Comparison of ENCODE assay signal across 25 cellular contexts in genomic region chr13:25345555-25345954, GRCh38. TPM values are rescaled to one million over a fixed set of nuclear protein-coding genes. Genes with fewer than 3 reads are reported as not detected.
A peak's percentile ranks its signal among the peaks of the same experiment; 100 is the strongest.
DNase-seq lines count a peak whose midpoint lies in the region; ATAC-seq, FAIRE-seq and TF ChIP-seq lines count a peak whose summit lies in the region.
"Had no signal": no experiment of that assay in that cellular context is flagged by ENCODE, and none has a peak within 500 bp of the region (broad histone marks: within the 10 kb centered on the region; RNA-seq: fewer than 3 reads in every experiment).

No MANE protein-coding gene starts in this region.

- no peaks in the 10 kb centered on the region for H3K9me3 ChIP-seq in cardiac muscle cell (ENCODE audit: low read depth)
- H3K9me3 ChIP-seq in left ventricle myocardium inferior (replicated peaks): no peaks in the 10 kb centered on the region
- no peaks in the 10 kb centered on the region for H3K9me3 ChIP-seq in K562 (replicated peaks; ENCODE audit: control insufficient read depth, insufficient read depth, low read depth, low read length)
- no peaks in the 10 kb centered on the region for H3K9me3 ChIP-seq in CD8-positive, alpha-beta T cell (ENCODE audit: low read length)
- H3K9me3 ChIP-seq: A549, Peyer's patch, SJCRH30 had no signal

- no peak overlapping the region for H3K4me2 ChIP-seq in K562 (ENCODE audit: insufficient read depth, low read length)
- H3K4me2 ChIP-seq: A549 had no signal

- H3K4me1 ChIP-seq in cardiac muscle cell (ENCODE audit: low read depth): peaks cover 5% of the 10 kb centered on the region
- no peaks in the 10 kb centered on the region for H3K4me1 ChIP-seq in left ventricle myocardium inferior
- no peaks in the 10 kb centered on the region; a peak in 1 of 5 replicates for H3K4me1 ChIP-seq in K562 (replicated peaks in 1 of 2; ENCODE audit: control insufficient read depth in 2 of 2, insufficient read depth in 2 of 2, low read length in 2 of 2)
- no peaks in the 10 kb centered on the region for H3K4me1 ChIP-seq in CD8-positive, alpha-beta T cell (ENCODE audit: insufficient read depth, low read length)
- H3K4me1 ChIP-seq: A549, Peyer's patch, SJCRH30 had no signal

- CTCF ChIA-PET in K562 (lab: Yijun Ruan, JAX; ENCODE audit: low intra/inter-chr PET ratio): no interaction called here
- CTCF ChIA-PET in CD8-positive, alpha-beta T cell (lab: Charles Lee): interaction anchor here (0.8 kb wide), 1 partner anchor 30 kb away, joined by 3 read pairs; no protein-coding TSS in a partner anchor

- 88% methylated on average over 1 of the region's 2 CpGs for WGBS in K562 (ENCODE audit: insufficient coverage, low coverage, missing lambda C conversion rate)

- TF ChIP-seq CTCF in cardiac muscle cell (IDR thresholded peaks at IDR 0.05; ENCODE audit: low read depth, low read length) (no peak), left ventricle myocardium inferior (IDR thresholded peaks at IDR 0.05; ENCODE audit: borderline replicate concordance) (no peak), K562 (IDR thresholded peaks at IDR 0.05 in 2 of 3, conservative IDR thresholded peaks at IDR 0.05 in 1 of 3; ENCODE audit: insufficient read depth in 2 of 3, low read depth in 1 of 3, low read length in 3 of 3) (no peak)
- TF ChIP-seq CTCF in CD8-positive, alpha-beta T cell (IDR thresholded peaks at IDR 0.05): no peak

- no peak for TF ChIP-seq EP300 in K562 (IDR thresholded peaks at IDR 0.05; ENCODE audit: low read length)

- H3K27ac Mint-ChIP-seq in stimulated activated effector memory CD8-positive, alpha-beta T cell treated with anti-CD3 and anti-CD28 coated beads, Interleukin-12 subunit alpha, Interleukin-12 subunit beta, amount 100 ng/mL, for 72 hours: peak overlapping the region; percentile 2
- H3K27ac Mint-ChIP-seq in CD8-positive, alpha-beta T cell: no peak overlapping the region
- H3K27ac Mint-ChIP-seq: T-helper 1 cell treated with Interleukin-12 subunit alpha and Interleukin-12 subunit beta and Interleukin-4 antibody, amounts not matched to agents 30 μg/mL and 1 μg/mL, for 36 hours had no signal

- in situ Hi-C loops in K562 (cut with MboI): no loop called here

- H3K36me3 ChIP-seq in cardiac muscle cell (peaks cover 2% of the 10 kb centered on the region), left ventricle myocardium inferior (peaks cover 12% of the 10 kb centered on the region), K562 (ENCODE audit: control insufficient read depth, insufficient read depth, low read length) (peaks cover 7% of the 10 kb centered on the region; the same call in 2 of the 3 replicates)
- no peaks in the 10 kb centered on the region for H3K36me3 ChIP-seq in CD8-positive, alpha-beta T cell (ENCODE audit: insufficient read depth, low read length)

- POLR2A ChIA-PET in K562 (lab: Yijun Ruan, JAX): interaction anchor here (1.2 kb wide), 1 partner anchor 13 kb away, joined by 4 read pairs; no protein-coding TSS in a partner anchor
- POLR2A ChIA-PET in CD8-positive, alpha-beta T cell (lab: Charles Lee): interaction anchor here (0.6 kb wide), 1 partner anchor 109 kb away, joined by 3 read pairs; no protein-coding TSS in a partner anchor

- TF ChIP-seq RAD21 in K562 (CRISPR knock-in tag; conservative IDR thresholded peaks at IDR 0.05 in 1 of 2, IDR thresholded peaks at IDR 0.05 in 1 of 2): no peak

- intact Hi-C loops in left ventricle myocardium inferior (cut with micrococcal nuclease) (no loop called here), K562 (cut with micrococcal nuclease) (no loop called here)
- intact Hi-C loops in CD8-positive, alpha-beta T cell (cut with DNase I, micrococcal nuclease): loop anchor here in 1 of 2 experiments (10.0 kb wide), 1 partner anchor 911 kb away; no protein-coding TSS in a partner anchor

- peaks cover 21% of the 10 kb centered on the region for H3K36me3 Mint-ChIP-seq in stimulated activated effector memory CD8-positive, alpha-beta T cell treated with anti-CD3 and anti-CD28 coated beads, Interleukin-12 subunit alpha, Interleukin-12 subunit beta, amount 100 ng/mL, for 72 hours
- peaks cover 9% of the 10 kb centered on the region for H3K36me3 Mint-ChIP-seq in CD8-positive, alpha-beta T cell

- peak; percentile 67 for ATAC-seq in K562
- no peak for ATAC-seq in stimulated activated effector memory CD8-positive, alpha-beta T cell treated with anti-CD3 and anti-CD28 coated beads, Interleukin-12 subunit alpha, Interleukin-12 subunit beta, amount 100 ng/mL, for 72 hours
- ATAC-seq in CD8-positive, alpha-beta T cell: no peak
- no peak for ATAC-seq in HG03039 (IDR thresholded peaks at IDR 0.05; ENCODE audit: unreplicated experiment)

- H2AFZ ChIP-seq in K562 (ENCODE audit: low read depth, low read length): no peak overlapping the region

- H4K20me1 ChIP-seq in K562 (replicated peaks; ENCODE audit: control insufficient read depth, insufficient read depth, low read length): no peaks in the 10 kb centered on the region

- no peak overlapping the region for H3K4me3 Mint-ChIP-seq in stimulated activated effector memory CD8-positive, alpha-beta T cell treated with anti-CD3 and anti-CD28 coated beads, Interleukin-12 subunit alpha, Interleukin-12 subunit beta, amount 100 ng/mL, for 72 hours
- H3K4me3 Mint-ChIP-seq in CD8-positive, alpha-beta T cell: no peak overlapping the region
- H3K4me3 Mint-ChIP-seq: CD4-positive, alpha-beta memory T cell; IgD-negative memory B cell; T-helper 1 cell treated with Interleukin-12 subunit alpha and Interleukin-12 subunit beta and Interleukin-4 antibody, amounts not matched to agents 30 μg/mL and 1 μg/mL, for 36 hours had no signal

- H3K4me3 ChIP-seq in cardiac muscle cell: no peak overlapping the region
- no peak overlapping the region for H3K4me3 ChIP-seq in left ventricle myocardium inferior
- no peak overlapping the region for H3K4me3 ChIP-seq in K562
- H3K4me3 ChIP-seq in CD8-positive, alpha-beta T cell (ENCODE audit: low read depth, low read length): no peak overlapping the region
- H3K4me3 ChIP-seq: A549, Peyer's patch, SJCRH30 had no signal

- TF ChIP-seq POLR2A in K562 (conservative IDR thresholded peaks at IDR 0.05): no peak

- H3K79me2 ChIP-seq in K562 (ENCODE audit: control insufficient read depth, insufficient read depth, low read length): no peaks in the 10 kb centered on the region

- no peaks in the 10 kb centered on the region for H3K27me3 Mint-ChIP-seq in CD8-positive, alpha-beta T cell (ENCODE audit: low read depth)
- H3K27me3 Mint-ChIP-seq: CD4-positive, alpha-beta memory T cell; IgD-negative memory B cell had no signal

- no peak for FAIRE-seq in K562 (lab: Jason Lieb, UNC)
- FAIRE-seq: A549, HTR-8/SVneo had no signal

- no TSS peak for BruUV-seq in K562 (replicated peaks; lab: Mats Ljungman, UMichigan)

- DNase-seq in cardiac muscle cell (ENCODE audit: low read depth in 1 of 2, low spot score in 1 of 2) (no peak), left ventricle myocardium inferior (no peak), M059J (ENCODE audit: low read depth) (peak; percentile 3), K562 (ENCODE audit: extremely low read depth in 1 of 4, low spot score in 3 of 4) (no peak), NCI-H2171 (lab: John Stamatoyannopoulos, UW) (no peak)
- no peak for DNase-seq in stimulated activated effector memory CD8-positive, alpha-beta T cell treated with anti-CD3 and anti-CD28 coated beads, Interleukin-12 subunit alpha, Interleukin-12 subunit beta, amount 100 ng/mL, for 72 hours (ENCODE audit: low spot score in 2 of 2)
- no peak for DNase-seq in CD8-positive, alpha-beta T cell
- DNase-seq: CD4-positive, alpha-beta memory T cell; GDM1; H7; Karpas-422; NCI-H1048; NCI-H1436; NCI-H187 treated with DMSO at 0.1 percent for 48 hours; NCI-H2107; NCI-H226; NCI-H510A treated with DMSO at 0.1 percent for 48 hours; NCI-H748 treated with DMSO at 0.1 percent for 48 hours; Peyer's patch; SJCRH30 had no signal

- H3K4me1 Mint-ChIP-seq in stimulated activated effector memory CD8-positive, alpha-beta T cell treated with anti-CD3 and anti-CD28 coated beads, Interleukin-12 subunit alpha, Interleukin-12 subunit beta, amount 100 ng/mL, for 72 hours: no peaks in the 10 kb centered on the region
- H3K4me1 Mint-ChIP-seq in CD8-positive, alpha-beta T cell (ENCODE audit: low read depth): no peaks in the 10 kb centered on the region
- H3K4me1 Mint-ChIP-seq: CD4-positive, alpha-beta memory T cell had no signal

- no peaks in the 10 kb centered on the region for H3K9me3 Mint-ChIP-seq in stimulated activated effector memory CD8-positive, alpha-beta T cell treated with anti-CD3 and anti-CD28 coated beads, Interleukin-12 subunit alpha, Interleukin-12 subunit beta, amount 100 ng/mL, for 72 hours
- H3K9me3 Mint-ChIP-seq in CD8-positive, alpha-beta T cell: peaks cover 3% of the 10 kb centered on the region
- H3K9me3 Mint-ChIP-seq: CD4-positive, alpha-beta memory T cell; IgD-negative memory B cell; T-helper 1 cell treated with Interleukin-12 subunit alpha and Interleukin-12 subunit beta and Interleukin-4 antibody, amounts not matched to agents 30 μg/mL and 1 μg/mL, for 36 hours had no signal

- H3K27me3 ChIP-seq in cardiac muscle cell: no peaks in the 10 kb centered on the region
- no peaks in the 10 kb centered on the region for H3K27me3 ChIP-seq in left ventricle myocardium inferior (ENCODE audit: low read depth)
- H3K27me3 ChIP-seq in K562 (ENCODE audit: control insufficient read depth in 2 of 2, insufficient read depth in 2 of 2, low read length in 2 of 2): no peaks in the 10 kb centered on the region
- no peaks in the 10 kb centered on the region for H3K27me3 ChIP-seq in CD8-positive, alpha-beta T cell (ENCODE audit: insufficient read depth, low read length)
- H3K27me3 ChIP-seq: Peyer's patch, SJCRH30 had no signal

- no peak overlapping the region; a peak in 1 of 4 replicates for H3K9ac ChIP-seq in K562 (ENCODE audit: insufficient read depth in 1 of 2, low read depth in 2 of 2, low read length in 2 of 2)

- no peaks in the 10 kb centered on the region for H3K9me1 ChIP-seq in K562 (ENCODE audit: control insufficient read depth, insufficient read depth, low read length)

- H3K27ac ChIP-seq in cardiac muscle cell (peak overlapping the region; percentile 68), left ventricle myocardium inferior (replicated peaks) (no peak overlapping the region), K562 (ENCODE audit: extremely low read depth, low read depth, low read length) (no peak overlapping the region)
- no peak overlapping the region for H3K27ac ChIP-seq in CD8-positive, alpha-beta T cell (ENCODE audit: low read depth, low read length)
- H3K27ac ChIP-seq: A549, Peyer's patch, SJCRH30 had no signal

RNA-seq across cellular contexts. Expression of gene ATP8A2, which starts 26.2 kb away (rescaled TPM):
- 0.86 and 1.6 TPM in 2 replicates for total RNA-seq in cardiac muscle cell
- polyA plus RNA-seq in cardiac muscle cell: 0.31 and 0.89 TPM in 2 replicates
- 0.27 TPM for total RNA-seq in left ventricle myocardium inferior
- 0.44 and 0.47 TPM in 2 replicates for total RNA-seq in M059J (2014; rRNA removed; shearing (Covaris generic))
- total RNA-seq in K562 (2011; cell fraction: chromatin; rRNA removed; ENCODE audit: low replicate concordance): 0.76 and 1.1 TPM in 2 replicates
- total RNA-seq in K562 (2011; cell fraction: nucleolus; rRNA removed): 0.50 TPM in 1 of 2 replicates, not detected in the other
- 0.15 and 0.51 TPM in 2 replicates for total RNA-seq in K562 (2011; cell fraction: nucleoplasm; rRNA removed)
- total RNA-seq in K562 (2014; rRNA removed): under 0.01 TPM in 2 replicates
- 0.33 TPM in 1 of 2 replicates, not detected in the other for total RNA-seq in K562 (2014; rRNA removed; fragmentation: Illumina TruSeq; extraction: Trizol)
- total RNA-seq in K562 (2015; rRNA removed; fragmentation: Illumina TruSeq; extraction: Trizol): not detected in 2 replicates
- not detected in 2 replicates for total RNA-seq in K562 (2021)
- 0.03 and 0.06 TPM in 2 replicates for polyA plus RNA-seq in K562 (2011; rRNA removed)
- polyA plus RNA-seq in K562 (2011; cell fraction: cytosol; rRNA removed): 0.01 and 0.06 TPM in 2 replicates
- polyA plus RNA-seq in K562 (2011; cell fraction: nucleus; rRNA removed): 0.06 and 0.07 TPM in 2 replicates
- polyA plus RNA-seq in K562 (2012): 0.05 and 0.10 TPM in 2 replicates
- polyA plus RNA-seq in K562 (2014; fragmentation: Illumina TruSeq; extraction: Trizol): 0.06 and 0.08 TPM in 2 replicates
- polyA plus RNA-seq in K562 (2014; fragmentation: Nextera tagmentation; extraction: Ambion mirVana): under 1 TPM in 1 of 2 experiments, not detected in 1; 0.08 TPM
- polyA plus RNA-seq in K562 (2014; rRNA removed): 0.04 TPM in 1 of 2 replicates, not detected in the other
- 0.09 and 0.60 TPM in 2 replicates for polyA minus RNA-seq in K562 (2011; rRNA and poly(A)+ RNA removed)
- polyA minus RNA-seq in K562 (2011; cell fraction: cytosol; rRNA and poly(A)+ RNA removed): not detected in 2 replicates
- under 0.01 and 1.1 TPM in 2 replicates for polyA minus RNA-seq in K562 (2011; cell fraction: nucleus; rRNA and poly(A)+ RNA removed)
- under 1 TPM; 0.41 to 0.53 TPM for total RNA-seq in CD8-positive, alpha-beta T cell

RNA-seq across cellular contexts. Expression of gene NUP58, which starts 44.1 kb away (rescaled TPM):
- total RNA-seq in cardiac muscle cell (54.0 and 117 TPM in 2 replicates), left ventricle myocardium inferior (22.8 TPM), K562 (2014; rRNA removed) (38.2 and 41.6 TPM in 2 replicates), K562 (2014; rRNA removed; fragmentation: Illumina TruSeq; extraction: Trizol) (51.0 and 61.3 TPM in 2 replicates), K562 (2015; rRNA removed; fragmentation: Illumina TruSeq; extraction: Trizol) (44.8 and 47.2 TPM in 2 replicates), K562 (2021) (43.9 and 50.3 TPM in 2 replicates)
- polyA plus RNA-seq in cardiac muscle cell (28.1 and 36.5 TPM in 2 replicates), K562 (2011; rRNA removed) (68.4 and 98.0 TPM in 2 replicates), K562 (2014; fragmentation: Illumina TruSeq; extraction: Trizol) (38.2 and 42.6 TPM in 2 replicates), K562 (2014; fragmentation: Nextera tagmentation; extraction: Ambion mirVana) (10 to 100 TPM; 12.5 to 12.6 TPM), K562 (2014; rRNA removed) (38.6 and 40.4 TPM in 2 replicates)
- 55.5 and 72.1 TPM in 2 replicates for total RNA-seq in M059J (2014; rRNA removed; shearing (Covaris generic))
- 47.3 and 175 TPM in 2 replicates for total RNA-seq in K562 (2011; cell fraction: chromatin; rRNA removed; ENCODE audit: low replicate concordance)
- total RNA-seq in K562 (2011; cell fraction: nucleolus; rRNA removed): 23.8 and 35.8 TPM in 2 replicates
- 59.2 and 90.7 TPM in 2 replicates for total RNA-seq in K562 (2011; cell fraction: nucleoplasm; rRNA removed)
- 64.9 and 65.0 TPM in 2 replicates for polyA plus RNA-seq in K562 (2011; cell fraction: cytosol; rRNA removed)
- polyA plus RNA-seq in K562 (2011; cell fraction: nucleus; rRNA removed): 31.7 and 35.1 TPM in 2 replicates
- 20.8 and 25.7 TPM in 2 replicates for polyA plus RNA-seq in K562 (2012)
- polyA minus RNA-seq in K562 (2011; rRNA and poly(A)+ RNA removed): 87.1 and 87.8 TPM in 2 replicates
- 43.2 and 55.3 TPM in 2 replicates for polyA minus RNA-seq in K562 (2011; cell fraction: cytosol; rRNA and poly(A)+ RNA removed)
- polyA minus RNA-seq in K562 (2011; cell fraction: nucleus; rRNA and poly(A)+ RNA removed): 49.3 and 83.2 TPM in 2 replicates
- total RNA-seq in CD8-positive, alpha-beta T cell: 10 to 100 TPM; 73.2 to 78.9 TPM

RNA-seq across cellular contexts. Expression of gene MTMR6, which starts 58.3 kb away (rescaled TPM):
- total RNA-seq in cardiac muscle cell (7.8 and 7.9 TPM in 2 replicates), left ventricle myocardium inferior (17.4 TPM), K562 (2014; rRNA removed) (5.7 and 6.4 TPM in 2 replicates), K562 (2014; rRNA removed; fragmentation: Illumina TruSeq; extraction: Trizol) (10.8 and 12.2 TPM in 2 replicates), K562 (2015; rRNA removed; fragmentation: Illumina TruSeq; extraction: Trizol) (8.4 and 8.5 TPM in 2 replicates), K562 (2021) (7.8 and 8.2 TPM in 2 replicates)
- polyA plus RNA-seq in cardiac muscle cell (11.9 and 12.0 TPM in 2 replicates), K562 (2011; rRNA removed) (4.8 and 7.7 TPM in 2 replicates), K562 (2014; fragmentation: Illumina TruSeq; extraction: Trizol) (6.8 and 7.7 TPM in 2 replicates), K562 (2014; fragmentation: Nextera tagmentation; extraction: Ambion mirVana) (1 to 10 TPM; 3.9 to 4.5 TPM), K562 (2014; rRNA removed) (4.5 TPM in 2 replicates)
- 20.3 and 20.9 TPM in 2 replicates for total RNA-seq in M059J (2014; rRNA removed; shearing (Covaris generic))
- total RNA-seq in K562 (2011; cell fraction: chromatin; rRNA removed; ENCODE audit: low replicate concordance): 2.0 and 6.5 TPM in 2 replicates
- 1.3 and 2.0 TPM in 2 replicates for total RNA-seq in K562 (2011; cell fraction: nucleolus; rRNA removed)
- total RNA-seq in K562 (2011; cell fraction: nucleoplasm; rRNA removed): 2.0 and 4.0 TPM in 2 replicates
- 1.8 and 2.7 TPM in 2 replicates for polyA plus RNA-seq in K562 (2011; cell fraction: cytosol; rRNA removed)
- 1.5 and 1.9 TPM in 2 replicates for polyA plus RNA-seq in K562 (2011; cell fraction: nucleus; rRNA removed)
- 4.8 and 6.6 TPM in 2 replicates for polyA plus RNA-seq in K562 (2012)
- polyA minus RNA-seq in K562 (2011; rRNA and poly(A)+ RNA removed): 8.5 and 9.5 TPM in 2 replicates
- 3.3 and 8.4 TPM in 2 replicates for polyA minus RNA-seq in K562 (2011; cell fraction: cytosol; rRNA and poly(A)+ RNA removed)
- 1.6 and 2.8 TPM in 2 replicates for polyA minus RNA-seq in K562 (2011; cell fraction: nucleus; rRNA and poly(A)+ RNA removed)
- total RNA-seq in CD8-positive, alpha-beta T cell: 10 to 100 TPM; 41.9 to 44.4 TPM
